Comparison of ENCODE assay signal across 24 cellular contexts in the genomic region with DNA sequence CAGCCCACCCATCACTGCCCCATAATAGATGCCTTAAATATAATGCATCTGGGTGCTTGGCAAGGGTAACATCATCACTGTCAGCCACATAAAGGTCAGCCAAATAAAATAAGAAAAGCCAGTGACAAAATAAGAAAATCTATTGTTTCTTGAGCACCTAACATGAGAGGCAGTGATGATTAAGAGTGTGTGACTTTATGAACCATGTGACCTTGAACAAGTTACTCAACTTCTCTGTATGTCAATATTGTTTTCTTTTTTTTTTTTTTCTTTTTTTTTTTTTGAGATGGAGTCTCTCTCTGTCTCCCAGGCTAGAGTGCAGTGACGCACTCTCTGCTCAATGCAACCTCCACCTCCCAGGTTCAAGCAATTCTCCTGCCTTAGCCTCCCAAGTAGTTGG.
DNase-seq lines count a peak whose midpoint lies in the region; ATAC-seq and TF ChIP-seq lines count a peak whose summit lies in the region.
"Had no signal": no experiment of that assay in that cellular context is flagged by ENCODE, and none has a peak within 500 bp of the region (broad histone marks: within the 10 kb centered on the region; RNA-seq: fewer than 3 reads in every experiment).

No MANE protein-coding gene starts in this region.

- DNase-seq in right cardiac atrium (no peak), Right ventricle myocardium inferior (ENCODE audit: missing footprints) (no peak), dermis blood vessel endothelial cell (peak; percentile 19), SKM-1 (lab: John Stamatoyannopoulos, UW; ENCODE audit: unreplicated experiment) (no peak)
- DNase-seq in activated CD8-positive, alpha-beta memory T cell treated with anti-CD3 and anti-CD28 coated beads for 24 hours = no peak
- DNase-seq in activated naive CD8-positive, alpha-beta T cell treated with anti-CD3 and anti-CD28 coated beads, Interleukin-2, amount 50 U/mL, for 24 hours = no peak
- DNase-seq: activated CD4-positive, alpha-beta T cell treated with anti-CD3 and anti-CD28 coated beads, Interleukin-2, amount 50 U/mL, for 1 hour; Calu3; DND-41; dorsolateral prefrontal cortex; KBM-7; mesendoderm; Peyer's patch; stimulated activated CD4-positive, alpha-beta T cell treated with anti-CD3 and anti-CD28 coated beads, Interleukin-4, amount 100 ng/mL, for 1 hour; stimulated activated naive B cell treated with anti-CD40 and anti-IgM and Interleukin-4, amounts not matched to agents 10 μg/mL and 1 μg/mL and 100 μg/mL, for 72 hours; T-helper 2 cell; testis had no signal

- intact Hi-C loops in right cardiac atrium (cut with DNase I) (no loop called here), Right ventricle myocardium inferior (cut with DNase I) (no loop called here)

- no peaks in the 10 kb centered on the region for H3K27me3 Mint-ChIP-seq in activated naive CD8-positive, alpha-beta T cell treated with anti-CD3 and anti-CD28 coated beads, Interleukin-2, amount 50 U/mL, for 24 hours
- H3K27me3 Mint-ChIP-seq: stimulated activated naive B cell treated with anti-CD40 and anti-IgM and Interleukin-4, amounts not matched to agents 10 μg/mL and 1 μg/mL and 100 μg/mL, for 72 hours had no signal

- H3K9me3 ChIP-seq in right cardiac atrium (ENCODE audit: control insufficient read depth, low read length) (no peaks in the 10 kb centered on the region), liver (ENCODE audit: control insufficient read depth in 4 of 4, low read length in 3 of 4) (no peaks in the 10 kb centered on the region)
- H3K9me3 ChIP-seq: ascending aorta, Peyer's patch, testis had no signal

- no peak overlapping the region for H3K27ac Mint-ChIP-seq in activated naive CD8-positive, alpha-beta T cell treated with anti-CD3 and anti-CD28 coated beads, Interleukin-2, amount 50 U/mL, for 24 hours
- H3K27ac Mint-ChIP-seq: activated T-helper 1 cell treated with anti-CD3 and anti-CD28 coated beads, Interleukin-12 subunit alpha, Interleukin-12 subunit beta, Interleukin-2, Interleukin-4 antibody, amounts not matched to agents 30 ng/mL and 10 ng/mL and 1 ng/mL, durations not matched to agents 14 hours and 24 hours and 36 hours; stimulated activated naive B cell treated with anti-CD40 and anti-IgM and Interleukin-4, amounts not matched to agents 10 μg/mL and 1 μg/mL and 100 μg/mL, for 72 hours had no signal

- no peak for TF ChIP-seq RAD21 in liver (IDR thresholded peaks at IDR 0.05)

- H3K4me3 Mint-ChIP-seq in activated naive CD8-positive, alpha-beta T cell treated with anti-CD3 and anti-CD28 coated beads, Interleukin-2, amount 50 U/mL, for 24 hours = no peak overlapping the region
- H3K4me3 Mint-ChIP-seq: activated T-helper 1 cell treated with anti-CD3 and anti-CD28 coated beads, Interleukin-12 subunit alpha, Interleukin-12 subunit beta, Interleukin-2, Interleukin-4 antibody, amounts not matched to agents 30 ng/mL and 10 ng/mL and 1 ng/mL, durations not matched to agents 14 hours and 24 hours and 36 hours; stimulated activated naive B cell treated with anti-CD40 and anti-IgM and Interleukin-4, amounts not matched to agents 10 μg/mL and 1 μg/mL and 100 μg/mL, for 72 hours had no signal

- peaks cover 0 to 7% (median 4%) of the 10 kb centered on the region in 4 donors for H3K36me3 ChIP-seq in liver (ENCODE audit: control insufficient read depth in 4 of 4, insufficient read depth in 3 of 4, low read depth in 1 of 4, low read length in 3 of 4)

- H3K27ac ChIP-seq in right cardiac atrium (ENCODE audit: low read length) = peak overlapping the region; percentile 77
- H3K27ac ChIP-seq in liver (ENCODE audit: low read depth in 1 of 2, low read length in 2 of 2) = no peak overlapping the region
- H3K27ac ChIP-seq: C4-2B, Peyer's patch, SK-N-MC, testis had no signal

- H3K4me3 ChIP-seq in right cardiac atrium (ENCODE audit: low read length) (no peak overlapping the region), liver (ENCODE audit: low read depth in 1 of 3, low read length in 3 of 3) (no peak overlapping the region)
- H3K4me3 ChIP-seq: ascending aorta, dorsolateral prefrontal cortex, Peyer's patch, SK-N-MC, testis had no signal

- H3K4me1 ChIP-seq in right cardiac atrium (ENCODE audit: control insufficient read depth, insufficient read depth, low read length) (peaks cover 4% of the 10 kb centered on the region), liver (ENCODE audit: control insufficient read depth in 4 of 4, insufficient read depth in 4 of 4, low read length in 3 of 4) (peaks cover 5 to 22% (median 18%) of the 10 kb centered on the region in 4 donors)
- H3K4me1 ChIP-seq: Peyer's patch, testis had no signal

- peaks cover 8% of the 10 kb centered on the region for H3K4me1 Mint-ChIP-seq in activated naive CD8-positive, alpha-beta T cell treated with anti-CD3 and anti-CD28 coated beads, Interleukin-2, amount 50 U/mL, for 24 hours
- H3K4me1 Mint-ChIP-seq: stimulated activated naive B cell treated with anti-CD40 and anti-IgM and Interleukin-4, amounts not matched to agents 10 μg/mL and 1 μg/mL and 100 μg/mL, for 72 hours had no signal

- WGBS in right cardiac atrium = 97% methylated on average over 1 of the region's 1 CpG
- WGBS in liver = 91% methylated on average over 1 of the region's 1 CpG

- TF ChIP-seq CTCF in liver (IDR thresholded peaks at IDR 0.05; ENCODE audit: low read depth, low read length, missing input control) = no peak

- peaks cover 29% of the 10 kb centered on the region for H3K36me3 Mint-ChIP-seq in activated naive CD8-positive, alpha-beta T cell treated with anti-CD3 and anti-CD28 coated beads, Interleukin-2, amount 50 U/mL, for 24 hours (ENCODE audit: low read depth)

- H3K9ac ChIP-seq in liver (ENCODE audit: low read depth in 1 of 2, low read length in 2 of 2) = no peak overlapping the region

- H3K27me3 ChIP-seq in right cardiac atrium (ENCODE audit: control insufficient read depth, insufficient read depth) = no peaks in the 10 kb centered on the region
- no peaks in the 10 kb centered on the region for H3K27me3 ChIP-seq in liver (ENCODE audit: control insufficient read depth in 4 of 4, insufficient read depth in 4 of 4, low read length in 3 of 4)
- H3K27me3 ChIP-seq: ascending aorta, dorsolateral prefrontal cortex, Peyer's patch, testis had no signal

- no peaks in the 10 kb centered on the region for H3K9me3 Mint-ChIP-seq in activated naive CD8-positive, alpha-beta T cell treated with anti-CD3 and anti-CD28 coated beads, Interleukin-2, amount 50 U/mL, for 24 hours
- H3K9me3 Mint-ChIP-seq: activated naive CD4-positive, alpha-beta T cell treated with anti-CD3 and anti-CD28 coated beads, Interleukin-2, amount 50 U/mL, for 72 hours; activated T-helper 1 cell treated with anti-CD3 and anti-CD28 coated beads, Interleukin-12 subunit alpha, Interleukin-12 subunit beta, Interleukin-2, Interleukin-4 antibody, amounts not matched to agents 30 ng/mL and 10 ng/mL and 1 ng/mL, durations not matched to agents 14 hours and 24 hours and 36 hours; stimulated activated naive B cell treated with anti-CD40 and anti-IgM and Interleukin-4, amounts not matched to agents 10 μg/mL and 1 μg/mL and 100 μg/mL, for 72 hours had no signal

- ATAC-seq in right cardiac atrium = no peak
- ATAC-seq in Right ventricle myocardium inferior = no peak
- no peak for ATAC-seq in GM21390 (IDR thresholded peaks at IDR 0.05; ENCODE audit: unreplicated experiment)
- ATAC-seq in activated naive CD8-positive, alpha-beta T cell treated with anti-CD3 and anti-CD28 coated beads, Interleukin-2, amount 50 U/mL, for 24 hours = no peak
- ATAC-seq: stimulated activated naive B cell treated with anti-CD40 and anti-IgM and Interleukin-4, amounts not matched to agents 10 μg/mL and 1 μg/mL and 100 μg/mL, for 72 hours had no signal

TF ChIP-seq in liver, 16 proteins besides CTCF, POLR2A, EP300 and RAD21:
- TF ChIP-seq HNF4G (IDR thresholded peaks at IDR 0.05) = no peak
- TF ChIP-seq FOXA2 (IDR thresholded peaks at IDR 0.05) = peak; percentile 14
